10 cellular contexts compared by ENCODE assay signal in genomic region chr4:41144812-41145211, GRCh38.
DNase-seq lines count a peak whose midpoint lies in the region; ATAC-seq and TF ChIP-seq lines count a peak whose summit lies in the region.
"Had no signal": no experiment of that assay in that cellular context is flagged by ENCODE, and none has a peak within 500 bp of the region (broad histone marks: within the 10 kb centered on the region; RNA-seq: fewer than 3 reads in every experiment).

No MANE protein-coding gene starts in this region.

- no peaks in the 10 kb centered on the region for H3K36me3 ChIP-seq in aorta (ENCODE audit: control insufficient read depth in 1 of 2, insufficient read depth in 2 of 2, low read length in 1 of 2)
- no peaks in the 10 kb centered on the region for H3K36me3 ChIP-seq in mucosa of descending colon (ENCODE audit: low read depth)
- H3K36me3 ChIP-seq in colonic mucosa = no peaks in the 10 kb centered on the region

- intact Hi-C loops in right cardiac atrium (cut with DNase I) = loop anchor here in 2 of 4 donors (10.0 kb wide), 1 partner anchor 60 kb away; no protein-coding TSS in a partner anchor
- intact Hi-C loops in left cardiac atrium (cut with DNase I) = no loop called here
- intact Hi-C loops in aorta (cut with DNase I) = loop anchor here (5.0 kb wide), 2 partner anchors 62 to 67 kb away; partner anchors contain the start of gene APBB2 (in 1 of the 2)
- intact Hi-C loops in mucosa of descending colon (cut with DNase I, micrococcal nuclease) = no loop called here
- intact Hi-C loops in colonic mucosa (cut with DNase I) = no loop called here
- intact Hi-C loops in CD14-positive monocyte (cut with micrococcal nuclease) = no loop called here

- H3K4me3 Mint-ChIP-seq in endothelial cell (ENCODE audit: unreplicated experiment) = no peak overlapping the region
- H3K4me3 Mint-ChIP-seq in nephron progenitor cell = no peak overlapping the region
- H3K4me3 Mint-ChIP-seq in CD14-positive monocyte = no peak overlapping the region

- 71% methylated on average over 5 of the region's 5 CpGs for WGBS in right cardiac atrium
- 30 to 33% methylated on average over 5 of the region's 5 CpGs for WGBS in aorta, 2 donors

- ATAC-seq in right cardiac atrium = no peak
- ATAC-seq in left cardiac atrium = no peak
- ATAC-seq in aorta (ENCODE audit: low FRiP score) = no peak
- no peak for ATAC-seq in mucosa of descending colon

- H3K9me3 ChIP-seq in right cardiac atrium (ENCODE audit: control insufficient read depth, low read length) = no peaks in the 10 kb centered on the region
- H3K9me3 ChIP-seq in aorta (ENCODE audit: control insufficient read depth, low read length) = no peaks in the 10 kb centered on the region
- H3K9me3 ChIP-seq in mucosa of descending colon = no peaks in the 10 kb centered on the region
- no peaks in the 10 kb centered on the region for H3K9me3 ChIP-seq in colonic mucosa

- H3K4me3 ChIP-seq in right cardiac atrium (ENCODE audit: low read length) (no peak overlapping the region), aorta (ENCODE audit: low read length in 2 of 2) (no peak overlapping the region), mucosa of descending colon (no peak overlapping the region), colonic mucosa (no peak overlapping the region)

- no peaks in the 10 kb centered on the region for H3K27me3 Mint-ChIP-seq in endothelial cell (ENCODE audit: unreplicated experiment)
- no peaks in the 10 kb centered on the region for H3K27me3 Mint-ChIP-seq in nephron progenitor cell (ENCODE audit: low read depth, poor library complexity)
- H3K27me3 Mint-ChIP-seq in CD14-positive monocyte (ENCODE audit: low read depth in 3 of 3) = peaks cover 0 to 2% (median 2%) of the 10 kb centered on the region in 3 donors
- H3K27me3 Mint-ChIP-seq: naive B cell had no signal

- peak overlapping the region; percentile 27 for H3K27ac Mint-ChIP-seq in endothelial cell (ENCODE audit: unreplicated experiment)
- peak overlapping the region; percentile 64 for H3K27ac Mint-ChIP-seq in nephron progenitor cell
- H3K27ac Mint-ChIP-seq in CD14-positive monocyte = no peak overlapping the region
- H3K27ac Mint-ChIP-seq: naive B cell had no signal

- H3K9ac ChIP-seq in colonic mucosa (ENCODE audit: low read depth in 2 of 2, low read length in 2 of 2) = no peak overlapping the region

- H3K36me3 Mint-ChIP-seq in endothelial cell (ENCODE audit: low read depth, unreplicated experiment) = peaks cover 25% of the 10 kb centered on the region
- H3K36me3 Mint-ChIP-seq in nephron progenitor cell (ENCODE audit: low read depth) = peaks cover 15% of the 10 kb centered on the region
- H3K36me3 Mint-ChIP-seq in CD14-positive monocyte = peaks cover 0 to 2% of the 10 kb centered on the region in 2 donors
- H3K36me3 Mint-ChIP-seq: naive B cell had no signal

- H3K9me3 Mint-ChIP-seq in endothelial cell (ENCODE audit: unreplicated experiment) = no peaks in the 10 kb centered on the region
- peaks cover 5% of the 10 kb centered on the region for H3K9me3 Mint-ChIP-seq in nephron progenitor cell
- H3K9me3 Mint-ChIP-seq in CD14-positive monocyte = peaks cover 0 to 5% (median 3%) of the 10 kb centered on the region in 7 donors

- DNase-seq in right cardiac atrium = no peak
- no peak for DNase-seq in left cardiac atrium
- DNase-seq in endothelial cell (ENCODE audit: low spot score) = no peak
- no peak for DNase-seq in nephron progenitor cell
- no peak for DNase-seq in aorta
- no peak for DNase-seq in mucosa of descending colon
- no peak for DNase-seq in colonic mucosa
- no peak for DNase-seq in CD14-positive monocyte (ENCODE audit: low spot score)
- DNase-seq: AML-193, naive B cell had no signal

- TF ChIP-seq CTCF in endothelial cell (IDR thresholded peaks at IDR 0.05; ENCODE audit: unreplicated experiment) (no peak), nephron progenitor cell (IDR thresholded peaks at IDR 0.05) (no peak), mucosa of descending colon (IDR thresholded peaks at IDR 0.05) (no peak), colonic mucosa (IDR thresholded peaks at IDR 0.05) (no peak), CD14-positive monocyte (IDR thresholded peaks at IDR 0.05) (no peak)

- H3K27me3 ChIP-seq in right cardiac atrium (ENCODE audit: control insufficient read depth, insufficient read depth) (no peaks in the 10 kb centered on the region), aorta (ENCODE audit: control insufficient read depth in 1 of 2, insufficient read depth in 2 of 2, low read length in 1 of 2) (no peaks in the 10 kb centered on the region), colonic mucosa (no peaks in the 10 kb centered on the region)

- H3K4me1 Mint-ChIP-seq in endothelial cell (ENCODE audit: unreplicated experiment) (peaks cover 27% of the 10 kb centered on the region), nephron progenitor cell (peaks cover 27% of the 10 kb centered on the region), CD14-positive monocyte (peaks cover 15% of the 10 kb centered on the region)
- H3K4me1 Mint-ChIP-seq: naive B cell had no signal

- peaks cover 11% of the 10 kb centered on the region for H3K4me1 ChIP-seq in right cardiac atrium (ENCODE audit: control insufficient read depth, insufficient read depth, low read length)
- H3K4me1 ChIP-seq in aorta (ENCODE audit: control insufficient read depth in 1 of 2, insufficient read depth in 2 of 2, low read length in 2 of 2) = peaks cover 17 to 29% of the 10 kb centered on the region in 2 donors
- H3K4me1 ChIP-seq in mucosa of descending colon (ENCODE audit: low read depth) = no peaks in the 10 kb centered on the region
- peaks cover 4% of the 10 kb centered on the region for H3K4me1 ChIP-seq in colonic mucosa

- H3K27ac ChIP-seq in right cardiac atrium (ENCODE audit: low read length) (peak overlapping the region; percentile 73), aorta (ENCODE audit: low read depth in 1 of 2, low read length in 2 of 2) (peak overlapping the region; percentile 81 to 93), colonic mucosa (no peak overlapping the region)

Comparison
In these comparisons a context has a peak if more than half of its experiments do, and no peak if none do; other contexts are left out.
1. H3K27ac Mint-ChIP-seq: peak in endothelial cell (single experiment) and nephron progenitor cell (single experiment); none in CD14-positive monocyte (0 of 7).
2. intact Hi-C loops: an anchor here in aorta (5.0 kb wide); none called in left cardiac atrium, mucosa of descending colon, colonic mucosa and CD14-positive monocyte.